Comparison of ENCODE assay signal across 8 cellular contexts in genomic region chr7:70693690-70694356, GRCh38.
DNase-seq lines count a peak whose midpoint lies in the region; ATAC-seq and TF ChIP-seq lines count a peak whose summit lies in the region.

No MANE protein-coding gene starts in this region.

- CTCF ChIA-PET in activated CD8-positive, alpha-beta T cell treated with anti-CD3 and anti-CD28 coated beads, Interleukin-2, amount 10 ng/mL, durations not matched to agents 7 days and 5 days (lab: Charles Lee) = interaction anchor here (1.5 kb wide), 1 partner anchor 9 kb away, joined by 4 read pairs; no protein-coding TSS in a partner anchor

- 0 to 4% methylated on average over 4 to 91 of the region's 91 CpGs for WGBS in endodermal cell (ENCODE audit: insufficient coverage in 1 of 2, insufficient read length in 1 of 2), 2 experiments

- peak; percentile 81 for ATAC-seq in HG02798 (IDR thresholded peaks at IDR 0.05; ENCODE audit: poor library complexity, unreplicated experiment)
- ATAC-seq in activated CD8-positive, alpha-beta T cell treated with anti-CD3 and anti-CD28 coated beads, Interleukin-2, amount 10 ng/mL, durations not matched to agents 7 days and 5 days = peak; percentile 70
- ATAC-seq in stimulated activated naive CD8-positive, alpha-beta T cell treated with anti-CD3 and anti-CD28 coated beads, Interleukin-15, Interleukin-2, amounts not matched to agents 100 U/mL and 50 U/mL, for 24 hours = peak; percentile 66

- POLR2A ChIA-PET in activated CD8-positive, alpha-beta T cell treated with anti-CD3 and anti-CD28 coated beads, Interleukin-2, amount 10 ng/mL, durations not matched to agents 7 days and 5 days (lab: Charles Lee) = no interaction called here

- H3K9ac ChIP-seq in endodermal cell (ENCODE audit: extremely low read depth, low read length, poor library complexity, severe bottlenecking) = peak overlapping the region; percentile 89

- peak; percentile 64 for TF ChIP-seq CTCF in endodermal cell (conservative IDR thresholded peaks at IDR 0.05)

- peaks cover 2% of the 10 kb centered on the region for H3K4me1 ChIP-seq in endodermal cell (ENCODE audit: control insufficient read depth, insufficient read depth, low read length)

- H3K27me3 Mint-ChIP-seq in activated CD8-positive, alpha-beta T cell treated with anti-CD3 and anti-CD28 coated beads, Interleukin-2, amount 10 ng/mL, durations not matched to agents 7 days and 5 days (ENCODE audit: low read depth) = peaks cover 32% of the 10 kb centered on the region
- peaks cover 81% of the 10 kb centered on the region for H3K27me3 Mint-ChIP-seq in endodermal cell (ENCODE audit: insufficient read depth)

- H3K27me3 ChIP-seq in endodermal cell (ENCODE audit: control insufficient read depth, insufficient read depth, low read length, poor library complexity, severe bottlenecking) = peaks cover 33% of the 10 kb centered on the region

- H3K9me3 ChIP-seq in endodermal cell (ENCODE audit: control insufficient read depth, low read length) = no peaks in the 10 kb centered on the region

- peak overlapping the region; percentile 36 for H3K4me3 ChIP-seq in endodermal cell (ENCODE audit: low read length)

- peaks cover 35% of the 10 kb centered on the region for H3K4me1 Mint-ChIP-seq in activated CD8-positive, alpha-beta T cell treated with anti-CD3 and anti-CD28 coated beads, Interleukin-2, amount 10 ng/mL, durations not matched to agents 7 days and 5 days (ENCODE audit: low read depth)
- H3K4me1 Mint-ChIP-seq in endodermal cell = peaks cover 23% of the 10 kb centered on the region

- DNase-seq in NCI-H2171 treated with DMSO at 0.1 percent for 48 hours (lab: John Stamatoyannopoulos, UW) = peak; percentile 80
- DNase-seq in activated CD8-positive, alpha-beta T cell treated with anti-CD3 and anti-CD28 coated beads, Interleukin-2, amount 10 ng/mL, durations not matched to agents 7 days and 5 days = peak; percentile 62
- peak; percentile 89 for DNase-seq in endodermal cell
- peak; percentile 65 for DNase-seq in midbrain (lab: John Stamatoyannopoulos, UW)
- peak; percentile 60 for DNase-seq in stimulated activated naive CD8-positive, alpha-beta T cell treated with anti-CD3 and anti-CD28 coated beads, Interleukin-15, Interleukin-2, amounts not matched to agents 100 U/mL and 50 U/mL, for 24 hours
- no peak for DNase-seq in OCI-M1 (lab: John Stamatoyannopoulos, UW)

- H3K27ac ChIP-seq in endodermal cell (ENCODE audit: low read depth, low read length) = peak overlapping the region; percentile 92

- peak overlapping the region; percentile 69 for H3K4me3 Mint-ChIP-seq in activated CD8-positive, alpha-beta T cell treated with anti-CD3 and anti-CD28 coated beads, Interleukin-2, amount 10 ng/mL, durations not matched to agents 7 days and 5 days
- peak overlapping the region; percentile 78 for H3K4me3 Mint-ChIP-seq in endodermal cell

- peak; percentile 44 for TF ChIP-seq POLR2A in GM15510 (IDR thresholded peaks at IDR 0.05; ENCODE audit: borderline replicate concordance, extremely low read depth, insufficient read length)

- peak overlapping the region; percentile 10 for H3K27ac Mint-ChIP-seq in activated CD8-positive, alpha-beta T cell treated with anti-CD3 and anti-CD28 coated beads, Interleukin-2, amount 10 ng/mL, durations not matched to agents 7 days and 5 days
- H3K27ac Mint-ChIP-seq in endodermal cell = no peak overlapping the region

- no peaks in the 10 kb centered on the region for H3K36me3 Mint-ChIP-seq in activated CD8-positive, alpha-beta T cell treated with anti-CD3 and anti-CD28 coated beads, Interleukin-2, amount 10 ng/mL, durations not matched to agents 7 days and 5 days (ENCODE audit: low read depth)
- peaks cover 3% of the 10 kb centered on the region for H3K36me3 Mint-ChIP-seq in endodermal cell (ENCODE audit: low read depth)

- peaks cover 6% of the 10 kb centered on the region for H3K36me3 ChIP-seq in endodermal cell (ENCODE audit: control insufficient read depth, insufficient read depth, low read length)

- H3K9me3 Mint-ChIP-seq in activated CD8-positive, alpha-beta T cell treated with anti-CD3 and anti-CD28 coated beads, Interleukin-2, amount 10 ng/mL, durations not matched to agents 7 days and 5 days (ENCODE audit: insufficient read depth) = no peaks in the 10 kb centered on the region
- no peaks in the 10 kb centered on the region for H3K9me3 Mint-ChIP-seq in endodermal cell
